Comparison of ENCODE assay signal across 15 cellular contexts in genomic region chr1:23198373-23198772, GRCh38. TPM values are rescaled to one million over a fixed set of nuclear protein-coding genes. Genes with fewer than 3 reads are reported as not detected.
DNase-seq lines count a peak whose midpoint lies in the region; FAIRE-seq and TF ChIP-seq lines count a peak whose summit lies in the region.
"Had no signal": no experiment of that assay in that cellular context is flagged by ENCODE, and none has a peak within 500 bp of the region (broad histone marks: within the 10 kb centered on the region; RNA-seq: fewer than 3 reads in every experiment).

No MANE protein-coding gene starts in this region.

- H3K9me1 ChIP-seq in keratinocyte (ENCODE audit: control insufficient read depth, extremely low read depth, insufficient read depth, low read length), result no peaks in the 10 kb centered on the region

- H3K9ac ChIP-seq in keratinocyte (ENCODE audit: control insufficient read depth, extremely low read depth, insufficient read depth, low read length), result no peak overlapping the region

- H3K27me3 ChIP-seq in keratinocyte (ENCODE audit: control insufficient read depth, extremely low read depth, insufficient read depth, low read length), result no peaks in the 10 kb centered on the region
- H3K27me3 ChIP-seq: SJCRH30 had no signal

- DNase-seq in AG09309 (ENCODE audit: low read depth), result peak; percentile 84
- peak; percentile 55 for DNase-seq in HTR-8/SVneo (ENCODE audit: insufficient read length, low spot score)
- peak; percentile 94 for DNase-seq in astrocyte of the hippocampus (ENCODE audit: low read depth, low spot score)
- DNase-seq in keratinocyte (ENCODE audit: low read depth, low spot score), result no peak
- no peak for DNase-seq in ecto neural progenitor cell (ENCODE audit: low spot score)
- DNase-seq in stimulated activated naive CD4-positive, alpha-beta T cell (lab: John Stamatoyannopoulos, UW), result no peak
- DNase-seq in GOT3 (lab: John Stamatoyannopoulos, UW), result no peak
- DNase-seq in ureter (ENCODE audit: low spot score), result no peak
- DNase-seq: activated CD4-positive, CD25-positive, alpha-beta regulatory T cell treated with anti-CD3 and anti-CD28 coated beads, Interleukin-2, amount 50 U/mL, for 72 hours; NCI-H2227 treated with DMSO at 0.1 percent for 48 hours; SJCRH30 had no signal

- peak overlapping the region; percentile 65 for H2AFZ ChIP-seq in keratinocyte (ENCODE audit: control insufficient read depth, low read length)

- H4K20me1 ChIP-seq in keratinocyte (ENCODE audit: control insufficient read depth, extremely low read depth, insufficient read depth, low read length), result no peaks in the 10 kb centered on the region

- H3K4me2 ChIP-seq in keratinocyte (ENCODE audit: control insufficient read depth, extremely low read depth, insufficient read depth, low read depth, low read length), result peak overlapping the region; percentile 52

- H3K36me3 ChIP-seq in keratinocyte (ENCODE audit: control insufficient read depth in 2 of 2, extremely low read depth in 1 of 2, insufficient read depth in 2 of 2, low read length in 2 of 2), result no peaks in the 10 kb centered on the region
- H3K36me3 ChIP-seq: SJCRH30 had no signal

- no peaks in the 10 kb centered on the region for H3K9me3 ChIP-seq in keratinocyte (ENCODE audit: control insufficient read depth, low read depth, low read length)
- H3K9me3 ChIP-seq: SJCRH30 had no signal

- peaks cover 38% of the 10 kb centered on the region for H3K4me1 ChIP-seq in keratinocyte (ENCODE audit: control insufficient read depth, extremely low read depth, insufficient read depth, low read length)

- H3K79me2 ChIP-seq in keratinocyte (ENCODE audit: control insufficient read depth, insufficient read depth, low read length), result no peaks in the 10 kb centered on the region

- H3K4me3 ChIP-seq in AG09309 (ENCODE audit: control insufficient read depth, low read depth, low read length) (no peak overlapping the region), keratinocyte (ENCODE audit: control insufficient read depth in 2 of 3, extremely low read depth in 1 of 3, insufficient read depth in 2 of 3, low read depth in 1 of 3, low read length in 3 of 3) (no peak overlapping the region)
- H3K4me3 ChIP-seq: coronary artery, GM12878, SJCRH30, skin epidermis had no signal

- H3K27ac ChIP-seq in keratinocyte (ENCODE audit: control insufficient read depth, insufficient read depth, low read length), result peak overlapping the region; percentile 50
- H3K27ac ChIP-seq: coronary artery, SJCRH30, skin epidermis had no signal

- dilution Hi-C loops in keratinocyte (cut with MboI; ENCODE audit: extremely low pct_ligation_motif_present, low sequenced_read_pairs), result no loop called here

- TF ChIP-seq CTCF in AG09309 (IDR thresholded peaks at IDR 0.05; ENCODE audit: control insufficient read depth, insufficient read depth, low read depth, low read length, missing control alignments), result peak; percentile 4
- TF ChIP-seq CTCF in keratinocyte (optimal IDR thresholded peaks at IDR 0.05 in 1 of 3, IDR thresholded peaks at IDR 0.05 in 1 of 3, conservative IDR thresholded peaks at IDR 0.05 in 1 of 3; ENCODE audit: extremely low read depth in 1 of 3, insufficient read depth in 2 of 3, low read length in 3 of 3), result peak in 2 of 3 experiments; percentile 4 to 14

- FAIRE-seq in HTR-8/SVneo (lab: Jason Lieb, UNC), result peak; percentile 64
- FAIRE-seq in keratinocyte (lab: Jason Lieb, UNC), result peak; percentile 67
- FAIRE-seq: GM12878 had no signal

RNA-seq across cellular contexts. Expression of gene HTR1D, which starts 18.9 kb away (rescaled TPM):
- polyA plus RNA-seq in keratinocyte, result 0.08 to 0.30 TPM (median 0.14 TPM) in 3 replicates
- 0.15 TPM for polyA plus RNA-seq in keratinocyte (2011; ENCODE audit: low read depth)
- polyA plus RNA-seq in keratinocyte (2011; cell fraction: cytosol; rRNA removed), result 0.12 and 0.13 TPM in 2 replicates
- 0.27 and 0.36 TPM in 2 replicates for polyA plus RNA-seq in keratinocyte (2011; cell fraction: nucleus; rRNA removed)
- 0.10 and 0.31 TPM in 2 replicates for polyA plus RNA-seq in keratinocyte (2012; ENCODE audit: low replicate concordance)
- 0.46 to 0.82 TPM (median 0.54 TPM) in 3 replicates for polyA minus RNA-seq in keratinocyte
- not detected for polyA minus RNA-seq in keratinocyte (2011; cell fraction: cytosol; rRNA and poly(A)+ RNA removed)
- polyA minus RNA-seq in keratinocyte (2011; cell fraction: nucleus; rRNA and poly(A)+ RNA removed), result 0.21 and 0.23 TPM in 2 replicates
- total RNA-seq in ureter, result 0.91 TPM
- total RNA-seq: activated T-helper 1 cell treated with anti-CD3 and anti-CD28 coated beads, Interleukin-12 subunit alpha, Interleukin-12 subunit beta, Interleukin-2, Interleukin-4 antibody, amounts not matched to agents 30 ng/mL and 10 ng/mL and 1 ng/mL, durations not matched to agents 14 hours and 24 hours and 36 hours; GM12878; SJCRH30 had no signal

RNA-seq across cellular contexts. Expression of gene LUZP1, which starts 29.7 kb away (rescaled TPM):
- 46.1 to 52.8 TPM (median 52.5 TPM) in 3 replicates for polyA plus RNA-seq in keratinocyte
- polyA plus RNA-seq in keratinocyte (2011; ENCODE audit: low read depth), result 102 TPM
- 31.4 and 40.6 TPM in 2 replicates for polyA plus RNA-seq in keratinocyte (2011; cell fraction: cytosol; rRNA removed)
- polyA plus RNA-seq in keratinocyte (2011; cell fraction: nucleus; rRNA removed), result 68.2 and 75.7 TPM in 2 replicates
- 18.8 and 46.9 TPM in 2 replicates for polyA plus RNA-seq in keratinocyte (2012; ENCODE audit: low replicate concordance)
- 65.4 to 110 TPM (median 99.0 TPM) in 3 replicates for polyA minus RNA-seq in keratinocyte
- 59.9 TPM for polyA minus RNA-seq in keratinocyte (2011; cell fraction: cytosol; rRNA and poly(A)+ RNA removed)
- polyA minus RNA-seq in keratinocyte (2011; cell fraction: nucleus; rRNA and poly(A)+ RNA removed), result 89.4 and 161 TPM in 2 replicates
- 48.3 TPM for total RNA-seq in ureter

Comparison
In these comparisons a context has a peak if more than half of its experiments do, and no peak if none do; other contexts are left out.
1. DNase-seq: peak in AG09309 (single experiment), HTR-8/SVneo (single experiment) and astrocyte of the hippocampus (single experiment); none in keratinocyte (single experiment), ecto neural progenitor cell (single experiment), stimulated activated naive CD4-positive, alpha-beta T cell (0 of 6), GOT3 (single experiment) and ureter (single experiment).